ENCODE assay signal across 15 cellular contexts in the genomic region with DNA sequence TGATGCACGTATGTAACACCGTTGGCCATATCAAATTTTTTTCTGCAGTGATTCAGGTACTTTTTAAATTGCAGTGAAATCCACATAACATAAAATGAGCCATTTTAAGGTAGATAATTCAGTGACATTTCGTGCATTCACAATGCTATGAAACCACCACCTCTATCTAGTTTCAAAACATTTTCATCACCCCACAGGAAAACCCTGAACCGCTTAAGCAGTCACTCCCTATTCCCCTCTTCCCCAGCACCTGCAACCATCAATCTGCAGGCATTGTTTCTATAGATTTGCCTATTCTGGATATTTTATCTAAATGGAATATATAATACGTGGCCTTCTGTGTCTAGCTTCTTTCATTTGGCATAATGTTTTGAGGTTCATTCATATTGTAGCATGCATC.
DNase-seq lines count a peak whose midpoint lies in the region; ATAC-seq and TF ChIP-seq lines count a peak whose summit lies in the region.
"Had no signal": no experiment of that assay in that cellular context is flagged by ENCODE, and none has a peak within 500 bp of the region (broad histone marks: within the 10 kb centered on the region; RNA-seq: fewer than 3 reads in every experiment).

No MANE protein-coding gene starts in this region.

- H3K36me3 ChIP-seq in psoas muscle (ENCODE audit: insufficient read depth in 1 of 2, low read depth in 1 of 2) = no peaks in the 10 kb centered on the region
- H3K36me3 ChIP-seq: BLaER1 treated with 17β-estradiol and CSF1 and Interleukin-3, amounts not matched to agents 10 nM and 100 nM; HAP-1 had no signal

- in situ Hi-C loops in KBM-7 (cut with MboI; ENCODE audit: low pct_unique_long_range_greater_than_20kb, low sequenced_read_pairs) = no loop called here

- H3K4me3 ChIP-seq in GM12865 (ENCODE audit: low read depth, low read length) (no peak overlapping the region), psoas muscle (no peak overlapping the region)
- H3K4me3 ChIP-seq in Jurkat, Clone E6-1 (ENCODE audit: low read length) = no peak overlapping the region
- H3K4me3 ChIP-seq: BLaER1 treated with 17β-estradiol and CSF1 and Interleukin-3, amounts not matched to agents 10 nM and 100 nM; HAP-1; K562 had no signal

- H3K27me3 ChIP-seq in psoas muscle (ENCODE audit: insufficient read depth in 3 of 3, low read length in 2 of 3) = no peaks in the 10 kb centered on the region
- H3K27me3 ChIP-seq: BLaER1 treated with 17β-estradiol and CSF1 and Interleukin-3, amounts not matched to agents 10 nM and 100 nM had no signal

- H3K27ac ChIP-seq in psoas muscle = peak overlapping the region; percentile 81
- H3K27ac ChIP-seq: BLaER1 treated with 17β-estradiol and CSF1 and Interleukin-3, amounts not matched to agents 10 nM and 100 nM; HL-60 had no signal

- ATAC-seq in GM18511 (IDR thresholded peaks at IDR 0.05; ENCODE audit: unreplicated experiment) = peak; percentile 48
- ATAC-seq in psoas muscle = no peak
- ATAC-seq: K562 had no signal

- peak; percentile 66 for DNase-seq in GM12865 (ENCODE audit: low read depth)
- DNase-seq in Jurkat, Clone E6-1 (ENCODE audit: low read depth, low spot score) = peak; percentile 44
- no peak for DNase-seq in psoas muscle
- DNase-seq in NCI-H2196 treated with DMSO at 0.1 percent for 48 hours (lab: John Stamatoyannopoulos, UW; ENCODE audit: unreplicated experiment) = no peak
- DNase-seq in SKM-1 (lab: John Stamatoyannopoulos, UW; ENCODE audit: unreplicated experiment) = no peak
- DNase-seq in KBM-7 = no peak
- DNase-seq: 8988T; CD4-positive, CD25-positive, alpha-beta regulatory T cell; DMS53; GF-D8 had no signal

- peaks cover 13% of the 10 kb centered on the region for H3K4me1 ChIP-seq in psoas muscle
- H3K4me1 ChIP-seq: HAP-1 had no signal

- 82 to 87% (median 85%) methylated on average over 5 of the region's 5 CpGs for WGBS in psoas muscle, 3 donors

- TF ChIP-seq CTCF in GM12865 (IDR thresholded peaks at IDR 0.05; ENCODE audit: insufficient read depth, low read depth, low read length, missing control alignments) = no peak
- TF ChIP-seq CTCF in psoas muscle (IDR thresholded peaks at IDR 0.05) = no peak

- no peaks in the 10 kb centered on the region for H3K9me3 ChIP-seq in psoas muscle
- H3K9me3 ChIP-seq: BLaER1 treated with 17β-estradiol and CSF1 and Interleukin-3, amounts not matched to agents 10 nM and 100 nM; HAP-1 had no signal

- intact Hi-C loops in psoas muscle (cut with DNase I) = no loop called here

Comparison
In these comparisons a context has a peak if more than half of its experiments do, and no peak if none do; other contexts are left out.
1. DNase-seq: peak in GM12865 (single experiment) and Jurkat, Clone E6-1 (single experiment); none in psoas muscle (0 of 2), NCI-H2196 treated with DMSO at 0.1 percent for 48 hours (single experiment), SKM-1 (single experiment) and KBM-7 (single experiment).